In genomic region chr11:3228445-3228829, GRCh38 we compare ENCODE assay signal across 18 cellular contexts. TPM values are rescaled to one million over a fixed set of nuclear protein-coding genes. Genes with fewer than 3 reads are reported as not detected.
DNase-seq lines count a peak whose midpoint lies in the region; ATAC-seq and TF ChIP-seq lines count a peak whose summit lies in the region.
"Had no signal": no experiment of that assay in that cellular context is flagged by ENCODE, and none has a peak within 500 bp of the region (broad histone marks: within the 10 kb centered on the region; RNA-seq: fewer than 3 reads in every experiment).

No MANE protein-coding gene starts in this region.

- peaks cover 0 to 73% (median 0%) of the 10 kb centered on the region in 7 donors for H3K27me3 ChIP-seq in spleen (replicated peaks in 1 of 7)
- no peaks in the 10 kb centered on the region for H3K27me3 ChIP-seq in body of pancreas

- no peak overlapping the region for H3K4me3 Mint-ChIP-seq in activated naive CD4-positive, alpha-beta T cell treated with anti-CD3 and anti-CD28 coated beads, Interleukin-2, amount 50 U/mL, for 24 hours
- H3K4me3 Mint-ChIP-seq: CD4-positive, alpha-beta T cell had no signal

- no peak for DNase-seq in activated naive CD4-positive, alpha-beta T cell (lab: John Stamatoyannopoulos, UW)
- DNase-seq in GM20000 (ENCODE audit: low spot score), result peak; percentile 8
- DNase-seq in mucosa of gallbladder (ENCODE audit: low spot score), result peak; percentile 8
- DNase-seq in spleen, result peak; percentile 64
- no peak for DNase-seq in COR-L47 (lab: John Stamatoyannopoulos, UW)
- no peak for DNase-seq in body of pancreas
- no peak for DNase-seq in NCI-H524 treated with DMSO at 0.1 percent for 48 hours (lab: John Stamatoyannopoulos, UW)
- DNase-seq: ACHN; AML-193; CD4-positive, alpha-beta T cell; DMS79 treated with DMSO at 0.1 percent for 48 hours; GF-D8; HCEC 1CT had no signal

- no peaks in the 10 kb centered on the region for H3K36me3 ChIP-seq in spleen
- no peaks in the 10 kb centered on the region for H3K36me3 ChIP-seq in body of pancreas (replicated peaks in 1 of 2; ENCODE audit: insufficient read depth in 1 of 2, low read depth in 2 of 2)

- 76 to 86% (median 83%) methylated on average over 16 to 23 of the region's 23 CpGs for WGBS in spleen, 5 donors
- WGBS in body of pancreas, 2 donors, result 68 to 82% methylated on average over 14 to 23 of the region's 23 CpGs

- no peaks in the 10 kb centered on the region for H3K9me3 Mint-ChIP-seq in activated naive CD4-positive, alpha-beta T cell treated with anti-CD3 and anti-CD28 coated beads, Interleukin-2, amount 50 U/mL, for 24 hours
- H3K9me3 Mint-ChIP-seq: CD4-positive, alpha-beta T cell had no signal

- no peak overlapping the region for H3K27ac ChIP-seq in spleen
- H3K27ac ChIP-seq in body of pancreas, result no peak overlapping the region
- H3K27ac ChIP-seq: C4-2B had no signal

- H3K4me1 ChIP-seq in spleen, result peaks cover 0 to 14% (median 0%) of the 10 kb centered on the region in 6 donors
- no peaks in the 10 kb centered on the region for H3K4me1 ChIP-seq in body of pancreas

- TF ChIP-seq POLR2A in spleen (IDR thresholded peaks at IDR 0.05), result no peak
- TF ChIP-seq POLR2A in body of pancreas (IDR thresholded peaks at IDR 0.05), result no peak

- TF ChIP-seq CTCF in GM20000 (IDR thresholded peaks at IDR 0.05; ENCODE audit: extremely low read depth, missing control alignments) (no peak), spleen (IDR thresholded peaks at IDR 0.05 in 8 of 11, conservative IDR thresholded peaks at IDR 0.05 in 3 of 11) (no peak), body of pancreas (IDR thresholded peaks at IDR 0.05) (no peak)

- H3K4me3 ChIP-seq in spleen (no peak overlapping the region), body of pancreas (no peak overlapping the region)

- no peaks in the 10 kb centered on the region for H3K4me1 Mint-ChIP-seq in activated naive CD4-positive, alpha-beta T cell treated with anti-CD3 and anti-CD28 coated beads, Interleukin-2, amount 50 U/mL, for 24 hours

- ATAC-seq in body of pancreas, result no peak

- peaks cover 1% of the 10 kb centered on the region for H3K27me3 Mint-ChIP-seq in activated naive CD4-positive, alpha-beta T cell treated with anti-CD3 and anti-CD28 coated beads, Interleukin-2, amount 50 U/mL, for 24 hours

- H3K36me3 Mint-ChIP-seq in activated naive CD4-positive, alpha-beta T cell treated with anti-CD3 and anti-CD28 coated beads, Interleukin-2, amount 50 U/mL, for 24 hours, result no peaks in the 10 kb centered on the region

- H3K9me3 ChIP-seq in spleen (no peaks in the 10 kb centered on the region), body of pancreas (no peaks in the 10 kb centered on the region)

- intact Hi-C loops in spleen (cut with DNase I; ENCODE audit: low total_unique reads), result no loop called here
- intact Hi-C loops in body of pancreas (cut with DNase I), result no loop called here

- peak overlapping the region; percentile 41 for H3K27ac Mint-ChIP-seq in activated naive CD4-positive, alpha-beta T cell treated with anti-CD3 and anti-CD28 coated beads, Interleukin-2, amount 50 U/mL, for 24 hours
- H3K27ac Mint-ChIP-seq: CD4-positive, alpha-beta T cell had no signal

RNA-seq across cellular contexts. Expression of gene MRGPRE, which starts 3.8 kb away (rescaled TPM):
- 0.29 TPM for total RNA-seq in mucosa of gallbladder
- total RNA-seq in spleen, result 1 to 10 TPM in 2 of 7 donors, under 1 TPM in 2, not detected in 3; 0.41 to 1.9 (median 1.2) TPM
- not detected for polyA plus RNA-seq in spleen
- not detected for total RNA-seq in body of pancreas
- total RNA-seq: CD4-positive, alpha-beta T cell; H4; HT1080 had no signal
- polyA plus RNA-seq: BJ had no signal

RNA-seq across cellular contexts. Expression of gene MRGPRG, which starts 9.8 kb away (rescaled TPM):
- not detected for total RNA-seq in mucosa of gallbladder
- not detected for total RNA-seq in spleen
- polyA plus RNA-seq in spleen, result not detected
- total RNA-seq in body of pancreas, result not detected
- total RNA-seq: CD4-positive, alpha-beta T cell; H4; HT1080 had no signal
- polyA plus RNA-seq: BJ had no signal

Comparison
In these comparisons a context has a peak if more than half of its experiments do, and no peak if none do; other contexts are left out.
1. DNase-seq: peak in GM20000 (single experiment), mucosa of gallbladder (single experiment) and spleen (single experiment); none in activated naive CD4-positive, alpha-beta T cell (0 of 4), COR-L47 (single experiment), body of pancreas (0 of 4) and NCI-H524 treated with DMSO at 0.1 percent for 48 hours (single experiment).